ENCODE assay signal across 28 cellular contexts in genomic region chr18:22441638-22442037, GRCh38. TPM values are rescaled to one million over a fixed set of nuclear protein-coding genes. Genes with fewer than 3 reads are reported as not detected.
A peak's percentile ranks its signal among the peaks of the same experiment; 100 is the strongest.
DNase-seq lines count a peak whose midpoint lies in the region; ATAC-seq and TF ChIP-seq lines count a peak whose summit lies in the region.
"Had no signal": no experiment of that assay in that cellular context is flagged by ENCODE, and none has a peak within 500 bp of the region (broad histone marks: within the 10 kb centered on the region; RNA-seq: fewer than 3 reads in every experiment).

No MANE protein-coding gene starts in this region.

- no peaks in the 10 kb centered on the region for H4K20me1 ChIP-seq in neural progenitor cell (ENCODE audit: low read depth)
- H4K20me1 ChIP-seq: BLaER1 treated with 17β-estradiol and CSF1 and Interleukin-3, amounts not matched to agents 10 nM and 100 nM had no signal

- no peak overlapping the region for H3K9ac ChIP-seq in neural progenitor cell
- H3K9ac ChIP-seq: BLaER1 treated with 17β-estradiol and CSF1 and Interleukin-3, amounts not matched to agents 10 nM and 100 nM had no signal

- no peaks in the 10 kb centered on the region for H3K27me3 ChIP-seq in neural progenitor cell
- H3K27me3 ChIP-seq: BLaER1 treated with 17β-estradiol and CSF1 and Interleukin-3, amounts not matched to agents 10 nM and 100 nM had no signal

- H3K9me3 Mint-ChIP-seq in chondrocyte (ENCODE audit: low read depth) (peaks cover 7% of the 10 kb centered on the region), neural progenitor cell (no peaks in the 10 kb centered on the region)
- H3K9me3 Mint-ChIP-seq in activated CD4-positive, alpha-beta T cell treated with anti-CD3 and anti-CD28 coated beads for 36 hours (ENCODE audit: low read depth) = peaks cover 2% of the 10 kb centered on the region

- no peak overlapping the region for H3K4me3 ChIP-seq in Jurkat, Clone E6-1 (ENCODE audit: low read length)
- no peak overlapping the region for H3K4me3 ChIP-seq in neural progenitor cell
- H3K4me3 ChIP-seq: BLaER1 treated with 17β-estradiol and CSF1 and Interleukin-3, amounts not matched to agents 10 nM and 100 nM; SK-N-MC had no signal

- H3K4me3 Mint-ChIP-seq in chondrocyte (ENCODE audit: unreplicated experiment) (no peak overlapping the region), neural progenitor cell (no peak overlapping the region)
- no peak overlapping the region for H3K4me3 Mint-ChIP-seq in activated CD4-positive, alpha-beta T cell treated with anti-CD3 and anti-CD28 coated beads for 36 hours
- H3K4me3 Mint-ChIP-seq: CD4-positive, alpha-beta memory T cell had no signal

- H3K27ac ChIP-seq in C4-2B (no peak overlapping the region), neural progenitor cell (no peak overlapping the region)
- H3K27ac ChIP-seq: BLaER1 treated with 17β-estradiol and CSF1 and Interleukin-3, amounts not matched to agents 10 nM and 100 nM; SK-N-MC had no signal

- DNase-seq in Jurkat, Clone E6-1 (ENCODE audit: low read depth, low spot score) = peak; percentile 4
- DNase-seq in chondrocyte (ENCODE audit: low spot score) = no peak
- DNase-seq in neural progenitor cell (ENCODE audit: low spot score) = no peak
- DNase-seq in activated CD4-positive, alpha-beta T cell treated with anti-CD3 and anti-CD28 coated beads for 36 hours = no peak
- DNase-seq in HuH-7.5 (ENCODE audit: low spot score) = no peak
- DNase-seq: AML-193; CD4-positive, alpha-beta memory T cell; COR-L47; DMS53; KG1; NCI-H1048; NCI-H1417 treated with DMSO at 0.1 percent for 48 hours; NCI-H1694 treated with DMSO at 0.1 percent for 48 hours; NCI-H2081; NCI-H2227 treated with DMSO at 0.1 percent for 48 hours; NCI-H510A; NCI-H69; OCI-M1; SIG-M5 had no signal

- TF ChIP-seq CTCF in C4-2B (conservative IDR thresholded peaks at IDR 0.05) = peak; percentile 23; the same call in 1 of the 2 replicates
- peak; percentile 22 for TF ChIP-seq CTCF in chondrocyte (IDR thresholded peaks at IDR 0.05)
- TF ChIP-seq CTCF in neural progenitor cell (IDR thresholded peaks at IDR 0.05) = peak; percentile 33

- no peak overlapping the region for H2AFZ ChIP-seq in neural progenitor cell (replicated peaks)

- no peaks in the 10 kb centered on the region for H3K27me3 Mint-ChIP-seq in chondrocyte (ENCODE audit: low read depth)
- H3K27me3 Mint-ChIP-seq in neural progenitor cell (ENCODE audit: insufficient read depth, low read depth) = peaks cover 2% of the 10 kb centered on the region
- peaks cover 2% of the 10 kb centered on the region for H3K27me3 Mint-ChIP-seq in activated CD4-positive, alpha-beta T cell treated with anti-CD3 and anti-CD28 coated beads for 36 hours
- H3K27me3 Mint-ChIP-seq: CD4-positive, alpha-beta memory T cell had no signal

- H3F3A ChIP-seq in neural progenitor cell (ENCODE audit: low read depth) = no peaks in the 10 kb centered on the region

- no peaks in the 10 kb centered on the region for H3K79me2 ChIP-seq in neural progenitor cell (ENCODE audit: low read depth)

- H3K9me3 ChIP-seq in neural progenitor cell (ENCODE audit: low read depth) = no peaks in the 10 kb centered on the region
- H3K9me3 ChIP-seq: BLaER1 treated with 17β-estradiol and CSF1 and Interleukin-3, amounts not matched to agents 10 nM and 100 nM had no signal

- POLR2A ChIA-PET in activated CD4-positive, alpha-beta T cell treated with anti-CD3 and anti-CD28 coated beads for 36 hours (lab: Charles Lee) = no interaction called here

- no peaks in the 10 kb centered on the region for H3K4me1 ChIP-seq in neural progenitor cell
- H3K4me1 ChIP-seq: BLaER1 treated with 17β-estradiol and CSF1 and Interleukin-3, amounts not matched to agents 10 nM and 100 nM had no signal

- intact Hi-C loops in activated CD4-positive, alpha-beta T cell treated with anti-CD3 and anti-CD28 coated beads for 36 hours (cut with DNase I, micrococcal nuclease) = no loop called here

- H3K4me1 Mint-ChIP-seq in chondrocyte (ENCODE audit: low read depth) = no peaks in the 10 kb centered on the region
- no peaks in the 10 kb centered on the region for H3K4me1 Mint-ChIP-seq in neural progenitor cell
- no peaks in the 10 kb centered on the region for H3K4me1 Mint-ChIP-seq in activated CD4-positive, alpha-beta T cell treated with anti-CD3 and anti-CD28 coated beads for 36 hours
- H3K4me1 Mint-ChIP-seq: CD4-positive, alpha-beta memory T cell had no signal

- ATAC-seq in activated CD4-positive, alpha-beta T cell treated with anti-CD3 and anti-CD28 coated beads for 36 hours = no peak
- ATAC-seq in GM21529 (IDR thresholded peaks at IDR 0.05; ENCODE audit: unreplicated experiment) (no peak), SK-N-SH treated with all-trans-retinoic acid at 6 μM for 48 hours (no peak)
- ATAC-seq: HepG2 had no signal

- H3K4me2 ChIP-seq in neural progenitor cell = no peak overlapping the region
- H3K4me2 ChIP-seq: BLaER1 treated with 17β-estradiol and CSF1 and Interleukin-3, amounts not matched to agents 10 nM and 100 nM had no signal

- H3K36me3 ChIP-seq in neural progenitor cell = no peaks in the 10 kb centered on the region
- H3K36me3 ChIP-seq: BLaER1 treated with 17β-estradiol and CSF1 and Interleukin-3, amounts not matched to agents 10 nM and 100 nM had no signal

- CTCF ChIA-PET in activated CD4-positive, alpha-beta T cell treated with anti-CD3 and anti-CD28 coated beads for 36 hours (lab: Charles Lee) = no interaction called here

- H3K36me3 Mint-ChIP-seq in chondrocyte (ENCODE audit: low read depth) (no peaks in the 10 kb centered on the region), neural progenitor cell (no peaks in the 10 kb centered on the region)
- no peaks in the 10 kb centered on the region for H3K36me3 Mint-ChIP-seq in activated CD4-positive, alpha-beta T cell treated with anti-CD3 and anti-CD28 coated beads for 36 hours (ENCODE audit: low read depth)
- H3K36me3 Mint-ChIP-seq: CD4-positive, alpha-beta memory T cell had no signal

- H3K27ac Mint-ChIP-seq in chondrocyte (ENCODE audit: unreplicated experiment) (no peak overlapping the region), neural progenitor cell (no peak overlapping the region)
- H3K27ac Mint-ChIP-seq in activated CD4-positive, alpha-beta T cell treated with anti-CD3 and anti-CD28 coated beads for 36 hours = no peak overlapping the region
- H3K27ac Mint-ChIP-seq: CD4-positive, alpha-beta memory T cell had no signal

TF ChIP-seq in SK-N-SH treated with all-trans-retinoic acid at 6 μM for 48 hours, 23 proteins besides CTCF, POLR2A, EP300 and RAD21:
- TF ChIP-seq BACH2 (CRISPR knock-in tag; IDR thresholded peaks at IDR 0.05; ENCODE audit: borderline replicate concordance) (no peak), PPARA (CRISPR knock-in tag; IDR thresholded peaks at IDR 0.05; ENCODE audit: borderline replicate concordance) (no peak), ISL1 (CRISPR knock-in tag; IDR thresholded peaks at IDR 0.05) (no peak), ZC3H10 (CRISPR knock-in tag; IDR thresholded peaks at IDR 0.05) (no peak), ZNF565 (CRISPR knock-in tag; conservative IDR thresholded peaks at IDR 0.05; ENCODE audit: low read depth) (no peak), CSDC2 (CRISPR knock-in tag; IDR thresholded peaks at IDR 0.05) (no peak), ZNF8 (CRISPR knock-in tag; IDR thresholded peaks at IDR 0.05) (no peak), PATZ1 (CRISPR knock-in tag; IDR thresholded peaks at IDR 0.05; ENCODE audit: borderline replicate concordance) (no peak)
- TF ChIP-seq, protein P1, sequence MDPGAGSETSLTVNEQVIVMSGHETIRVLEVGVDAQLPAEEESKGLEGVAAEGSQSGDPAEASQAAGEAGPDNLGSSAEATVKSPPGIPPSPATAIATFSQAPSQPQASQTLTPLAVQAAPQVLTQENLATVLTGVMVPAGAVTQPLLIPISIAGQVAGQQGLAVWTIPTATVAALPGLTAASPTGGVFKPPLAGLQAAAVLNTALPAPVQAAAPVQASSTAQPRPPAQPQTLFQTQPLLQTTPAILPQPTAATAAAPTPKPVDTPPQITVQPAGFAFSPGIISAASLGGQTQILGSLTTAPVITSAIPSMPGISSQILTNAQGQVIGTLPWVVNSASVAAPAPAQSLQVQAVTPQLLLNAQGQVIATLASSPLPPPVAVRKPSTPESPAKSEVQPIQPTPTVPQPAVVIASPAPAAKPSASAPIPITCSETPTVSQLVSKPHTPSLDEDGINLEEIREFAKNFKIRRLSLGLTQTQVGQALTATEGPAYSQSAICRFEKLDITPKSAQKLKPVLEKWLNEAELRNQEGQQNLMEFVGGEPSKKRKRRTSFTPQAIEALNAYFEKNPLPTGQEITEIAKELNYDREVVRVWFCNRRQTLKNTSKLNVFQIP (CRISPR knock-in tag; IDR thresholded peaks at IDR 0.05; ENCODE audit: borderline replicate concordance, low read depth) = no peak

RNA-seq across cellular contexts. Expression of gene CTAGE1, which starts 23.9 kb away (rescaled TPM):
- polyA plus RNA-seq in Jurkat, Clone E6-1 (2012; ENCODE audit: insufficient read depth, insufficient read length) = not detected
- total RNA-seq in chondrocyte (0.12 to 0.13 TPM in 2 of 3 replicates, not detected in the other), neural progenitor cell (ENCODE audit: low replicate concordance) (not detected in 2 replicates)
- not detected for total RNA-seq in activated CD4-positive, alpha-beta T cell treated with anti-CD3 and anti-CD28 coated beads for 36 hours
- total RNA-seq: A172; CD4-positive, alpha-beta memory T cell; Daoy; HT1080 had no signal
- polyA plus RNA-seq: CD4-positive, alpha-beta memory T cell; HepG2 had no signal
